In the genomic region with DNA sequence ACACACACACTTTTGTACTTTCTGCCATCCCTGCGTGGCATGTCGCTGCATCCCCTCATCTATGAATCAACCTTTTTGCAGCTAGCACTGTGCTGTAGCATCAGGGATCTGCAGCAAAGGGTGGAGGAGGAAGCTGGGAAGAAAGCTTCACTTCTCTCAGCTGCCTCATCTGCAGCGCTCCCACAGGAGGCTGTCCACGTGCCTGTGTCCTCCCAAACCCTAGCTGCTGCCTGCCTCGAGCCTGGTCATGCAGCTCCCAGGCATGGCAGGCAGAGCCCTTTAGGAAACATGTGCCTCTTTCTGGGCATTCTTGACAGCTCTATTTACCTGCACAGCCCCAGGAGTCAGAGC, we compare ENCODE assay signal across 8 cellular contexts.
A peak's percentile ranks its signal among the peaks of the same experiment; 100 is the strongest.
DNase-seq lines count a peak whose midpoint lies in the region; ATAC-seq and FAIRE-seq lines count a peak whose summit lies in the region.

No MANE protein-coding gene starts in this region.

- no peaks in the 10 kb centered on the region for H3K9me3 Mint-ChIP-seq in T-helper 1 cell treated with Interleukin-12 subunit alpha and Interleukin-12 subunit beta and Interleukin-4 antibody, amounts not matched to agents 30 μg/mL and 1 μg/mL, for 36 hours
- H3K9me3 Mint-ChIP-seq in stimulated activated memory B cell treated with anti-CD40 and anti-IgM and Interleukin-4, amounts not matched to agents 10 μg/mL and 1 μg/mL and 100 μg/mL, for 72 hours: no peaks in the 10 kb centered on the region

- WGBS in adipose tissue, 3 donors: 6 to 31% (median 26%) methylated on average over 5 of the region's 5 CpGs

- H3K36me3 Mint-ChIP-seq in T-helper 1 cell treated with Interleukin-12 subunit alpha and Interleukin-12 subunit beta and Interleukin-4 antibody, amounts not matched to agents 30 μg/mL and 1 μg/mL, for 36 hours (ENCODE audit: low read depth): peaks cover 3% of the 10 kb centered on the region
- H3K36me3 Mint-ChIP-seq in stimulated activated memory B cell treated with anti-CD40 and anti-IgM and Interleukin-4, amounts not matched to agents 10 μg/mL and 1 μg/mL and 100 μg/mL, for 72 hours: no peaks in the 10 kb centered on the region

- peak overlapping the region; percentile 72 for H3K27ac ChIP-seq in adipose tissue (ENCODE audit: low read depth, low read length)

- H3K27me3 Mint-ChIP-seq in T-helper 1 cell treated with Interleukin-12 subunit alpha and Interleukin-12 subunit beta and Interleukin-4 antibody, amounts not matched to agents 30 μg/mL and 1 μg/mL, for 36 hours (ENCODE audit: low read depth): no peaks in the 10 kb centered on the region
- H3K27me3 Mint-ChIP-seq in stimulated activated memory B cell treated with anti-CD40 and anti-IgM and Interleukin-4, amounts not matched to agents 10 μg/mL and 1 μg/mL and 100 μg/mL, for 72 hours: no peaks in the 10 kb centered on the region

- H3K4me3 Mint-ChIP-seq in T-helper 1 cell treated with Interleukin-12 subunit alpha and Interleukin-12 subunit beta and Interleukin-4 antibody, amounts not matched to agents 30 μg/mL and 1 μg/mL, for 36 hours: peak overlapping the region; percentile 39
- H3K4me3 Mint-ChIP-seq in stimulated activated memory B cell treated with anti-CD40 and anti-IgM and Interleukin-4, amounts not matched to agents 10 μg/mL and 1 μg/mL and 100 μg/mL, for 72 hours: no peak overlapping the region

- peaks cover 57% of the 10 kb centered on the region for H3K4me1 Mint-ChIP-seq in T-helper 1 cell treated with Interleukin-12 subunit alpha and Interleukin-12 subunit beta and Interleukin-4 antibody, amounts not matched to agents 30 μg/mL and 1 μg/mL, for 36 hours (ENCODE audit: low read depth)
- H3K4me1 Mint-ChIP-seq in stimulated activated memory B cell treated with anti-CD40 and anti-IgM and Interleukin-4, amounts not matched to agents 10 μg/mL and 1 μg/mL and 100 μg/mL, for 72 hours: peaks cover 46% of the 10 kb centered on the region

- in situ Hi-C loops in G401 (cut with HindIII; ENCODE audit: low sequenced_read_pairs): no loop called here

- peak overlapping the region; percentile 68 for H3K27ac Mint-ChIP-seq in T-helper 1 cell treated with Interleukin-12 subunit alpha and Interleukin-12 subunit beta and Interleukin-4 antibody, amounts not matched to agents 30 μg/mL and 1 μg/mL, for 36 hours
- peak overlapping the region; percentile 48 for H3K27ac Mint-ChIP-seq in stimulated activated memory B cell treated with anti-CD40 and anti-IgM and Interleukin-4, amounts not matched to agents 10 μg/mL and 1 μg/mL and 100 μg/mL, for 72 hours

- no peak for ATAC-seq in stimulated activated memory B cell treated with anti-CD40 and anti-IgM and Interleukin-4, amounts not matched to agents 10 μg/mL and 1 μg/mL and 100 μg/mL, for 72 hours
- no peak for ATAC-seq in HG03095 (IDR thresholded peaks at IDR 0.05; ENCODE audit: unreplicated experiment)

- no peak for FAIRE-seq in GM19239 (lab: Jason Lieb, UNC)

- DNase-seq in T-helper 1 cell: no peak
- DNase-seq in inferior parietal cortex (ENCODE audit: extremely low spot score): peak; percentile 51
- no peak for DNase-seq in G401 (ENCODE audit: low spot score)
- DNase-seq in GM19239 (ENCODE audit: insufficient read length, low spot score): no peak
